ENCODE assay signal across 14 cellular contexts in genomic region chr5:89353837-89354551, GRCh38.
A peak's percentile ranks its signal among the peaks of the same experiment; 100 is the strongest.
DNase-seq lines count a peak whose midpoint lies in the region; ATAC-seq, FAIRE-seq and TF ChIP-seq lines count a peak whose summit lies in the region.
"Had no signal": no experiment of that assay in that cellular context is flagged by ENCODE, and none has a peak within 500 bp of the region (broad histone marks: within the 10 kb centered on the region; RNA-seq: fewer than 3 reads in every experiment).

No MANE protein-coding gene starts in this region.

- no peak for DNase-seq in GM12892 (ENCODE audit: insufficient read length)
- peak; percentile 16 for DNase-seq in GM20000 (ENCODE audit: low spot score)
- DNase-seq in activated B cell treated with CpG ODN at 0.5 μM for 24 hours = no peak
- no peak for DNase-seq in colonic mucosa
- DNase-seq in MG63 = no peak
- DNase-seq in left colon = no peak
- no peak for DNase-seq in cerebellar nuclear complex (lab: John Stamatoyannopoulos, UW)
- DNase-seq: erythroblast; NCI-H1436 treated with DMSO at 0.1 percent for 48 hours; NCI-H526 treated with DMSO at 0.1 percent for 48 hours; stimulated activated CD4-positive, alpha-beta T cell treated with anti-CD3 and anti-CD28 coated beads, Interleukin-2, amount 100 ng/mL, for 48 hours; stimulated activated naive B cell treated with anti-CD40 and anti-IgM and Interleukin-4, amounts not matched to agents 10 μg/mL and 1 μg/mL and 100 μg/mL, for 72 hours had no signal

- no peak overlapping the region for H3K4me3 ChIP-seq in colonic mucosa
- no peak overlapping the region for H3K4me3 ChIP-seq in MG63

- CTCF ChIA-PET in activated B cell treated with CpG ODN at 0.5 μM for 24 hours (lab: Charles Lee) = no interaction called here

- intact Hi-C loops in activated B cell treated with CpG ODN at 0.5 μM for 24 hours (cut with micrococcal nuclease) (loop anchor here (2.0 kb wide), 1 partner anchor 15 kb away; no protein-coding TSS in a partner anchor), colonic mucosa (cut with DNase I) (no loop called here), left colon (cut with DNase I, micrococcal nuclease) (no loop called here)

- no peaks in the 10 kb centered on the region for H3K36me3 ChIP-seq in colonic mucosa
- H3K36me3 ChIP-seq in MG63 = no peaks in the 10 kb centered on the region

- no peak overlapping the region for H3K27ac ChIP-seq in colonic mucosa

- H3K36me3 Mint-ChIP-seq in activated B cell treated with CpG ODN at 0.5 μM for 24 hours (ENCODE audit: low read depth) = no peaks in the 10 kb centered on the region
- H3K36me3 Mint-ChIP-seq: IgD-negative memory B cell had no signal

- H3K4me1 ChIP-seq in colonic mucosa = no peaks in the 10 kb centered on the region

- no peaks in the 10 kb centered on the region for H3K27me3 ChIP-seq in colonic mucosa
- no peaks in the 10 kb centered on the region for H3K27me3 ChIP-seq in MG63

- H3K4me3 Mint-ChIP-seq in activated B cell treated with CpG ODN at 0.5 μM for 24 hours = no peak overlapping the region
- H3K4me3 Mint-ChIP-seq: stimulated activated naive B cell treated with anti-CD40 and anti-IgM and Interleukin-4, amounts not matched to agents 10 μg/mL and 1 μg/mL and 100 μg/mL, for 72 hours had no signal

- peak; percentile 74 for ATAC-seq in HG02981 (IDR thresholded peaks at IDR 0.05; ENCODE audit: unreplicated experiment)
- ATAC-seq in activated B cell treated with CpG ODN at 0.5 μM for 24 hours (ENCODE audit: low read depth) = no peak
- no peak for ATAC-seq in left colon
- ATAC-seq: stimulated activated naive B cell treated with anti-CD40 and anti-IgM and Interleukin-4, amounts not matched to agents 10 μg/mL and 1 μg/mL and 100 μg/mL, for 72 hours had no signal

- peak overlapping the region; percentile 41 for H3K27ac Mint-ChIP-seq in activated B cell treated with CpG ODN at 0.5 μM for 24 hours
- H3K27ac Mint-ChIP-seq: IgD-negative memory B cell; stimulated activated naive B cell treated with anti-CD40 and anti-IgM and Interleukin-4, amounts not matched to agents 10 μg/mL and 1 μg/mL and 100 μg/mL, for 72 hours had no signal

- TF ChIP-seq POLR2A in GM12892 (IDR thresholded peaks at IDR 0.05; ENCODE audit: low read depth, low read length) = no peak

- POLR2A ChIA-PET in activated B cell treated with CpG ODN at 0.5 μM for 24 hours (lab: Charles Lee) = interaction anchor here (1.1 kb wide), 1 partner anchor 10 kb away, joined by 4 read pairs; no protein-coding TSS in a partner anchor

- peaks cover 28% of the 10 kb centered on the region for H3K4me1 Mint-ChIP-seq in activated B cell treated with CpG ODN at 0.5 μM for 24 hours

- TF ChIP-seq CTCF in GM20000 (IDR thresholded peaks at IDR 0.05; ENCODE audit: extremely low read depth, missing control alignments) = no peak
- no peak for TF ChIP-seq CTCF in activated B cell treated with CpG ODN at 0.5 μM for 24 hours (IDR thresholded peaks at IDR 0.05)
- TF ChIP-seq CTCF in colonic mucosa (IDR thresholded peaks at IDR 0.05) = no peak

- H3K9me3 ChIP-seq in colonic mucosa (no peaks in the 10 kb centered on the region), MG63 (no peaks in the 10 kb centered on the region)

- peak; percentile 48 for FAIRE-seq in GM12892 (lab: Jason Lieb, UNC)

- no peak overlapping the region for H3K9ac ChIP-seq in colonic mucosa (ENCODE audit: low read depth in 2 of 2, low read length in 2 of 2)

- H3K9me3 Mint-ChIP-seq in activated B cell treated with CpG ODN at 0.5 μM for 24 hours = peaks cover 2% of the 10 kb centered on the region
- H3K9me3 Mint-ChIP-seq: IgD-negative memory B cell had no signal

- H3K27me3 Mint-ChIP-seq in activated B cell treated with CpG ODN at 0.5 μM for 24 hours = no peaks in the 10 kb centered on the region
- H3K27me3 Mint-ChIP-seq: IgD-negative memory B cell; stimulated activated naive B cell treated with anti-CD40 and anti-IgM and Interleukin-4, amounts not matched to agents 10 μg/mL and 1 μg/mL and 100 μg/mL, for 72 hours had no signal
